23 cellular contexts compared by ENCODE assay signal in genomic region chr20:4571759-4572531, GRCh38.
DNase-seq lines count a peak whose midpoint lies in the region; ATAC-seq, FAIRE-seq and TF ChIP-seq lines count a peak whose summit lies in the region.
"Had no signal": no experiment of that assay in that cellular context is flagged by ENCODE, and none has a peak within 500 bp of the region (broad histone marks: within the 10 kb centered on the region; RNA-seq: fewer than 3 reads in every experiment).

No MANE protein-coding gene starts in this region.

- no peak overlapping the region; the same call in 1 of the 2 replicates for H2BK20ac ChIP-seq in IMR-90 (ENCODE audit: low read depth, low read length)

- peaks cover 5% of the 10 kb centered on the region for H3K4me1 Mint-ChIP-seq in astrocyte (ENCODE audit: low read depth, unreplicated experiment)
- H3K4me1 Mint-ChIP-seq: CD4-positive, alpha-beta memory T cell had no signal

- H3K27ac Mint-ChIP-seq in astrocyte (ENCODE audit: unreplicated experiment): no peak overlapping the region
- H3K27ac Mint-ChIP-seq: CD4-positive, alpha-beta memory T cell had no signal

- H3K4me1 ChIP-seq in IMR-90 (ENCODE audit: control insufficient read depth, insufficient read depth, low read length): peaks cover 2% of the 10 kb centered on the region; the same call in 1 of the 2 replicates
- H3K4me1 ChIP-seq in astrocyte (ENCODE audit: insufficient read depth, low read length): peaks cover 20% of the 10 kb centered on the region
- H3K4me1 ChIP-seq: Peyer's patch had no signal

- H4K20me1 ChIP-seq in IMR-90 (ENCODE audit: insufficient read depth, low read length) (no peaks in the 10 kb centered on the region), astrocyte (ENCODE audit: insufficient read depth, low read length) (no peaks in the 10 kb centered on the region)

- H3K4me2 ChIP-seq in IMR-90 (ENCODE audit: low read depth, low read length) (no peak overlapping the region), astrocyte (ENCODE audit: low read length) (no peak overlapping the region)

- no peak overlapping the region for H2BK5ac ChIP-seq in IMR-90 (ENCODE audit: low read depth, low read length, poor library complexity, severe bottlenecking)

- 77% methylated on average over 2 of the region's 8 CpGs; no CpG with 5 or more reads in 1 of the 2 experiments for WGBS in IMR-90 (ENCODE audit: extremely low coverage in 2 of 2, insufficient read length in 1 of 2), 2 experiments

- no peak overlapping the region for H2AFZ ChIP-seq in IMR-90 (replicated peaks; ENCODE audit: low read length, poor library complexity)
- no peak overlapping the region for H2AFZ ChIP-seq in astrocyte (ENCODE audit: low read depth, low read length)

- no peak overlapping the region for H3K9ac ChIP-seq in IMR-90 (ENCODE audit: low read depth, low read length)
- no peak overlapping the region for H3K9ac ChIP-seq in astrocyte (ENCODE audit: low read length)

- H4K8ac ChIP-seq in IMR-90 (ENCODE audit: low read depth in 2 of 2, low read length in 2 of 2): no peak overlapping the region; a peak in 1 of 4 replicates

- DNase-seq in AG20443 (ENCODE audit: low spot score) (peak; percentile 37), IMR-90 (peak; percentile 39), astrocyte (ENCODE audit: low read depth) (peak; percentile 69), fibroblast of the aortic adventitia (ENCODE audit: low read depth) (peak; percentile 79), NCI-H446 treated with DMSO at 0.1 percent for 48 hours (lab: John Stamatoyannopoulos, UW) (no peak), MV-4-11 (lab: John Stamatoyannopoulos, UW) (no peak)
- DNase-seq: CD4-positive, alpha-beta memory T cell; Karpas-422; MG63; NCI-H1092 treated with DMSO at 0.1 percent for 48 hours; NCI-H146; NCI-H2029 treated with DMSO at 0.1 percent for 48 hours; NCI-H2171 treated with DMSO at 0.1 percent for 48 hours; NCI-H446; NCI-H69; Peyer's patch; Right ventricle myocardium superior; T-helper 1 cell had no signal

- no peak overlapping the region for H3K23ac ChIP-seq in IMR-90 (ENCODE audit: low read depth, low read length)

- H2AK5ac ChIP-seq in IMR-90 (ENCODE audit: low read depth, low read length): no peak overlapping the region

- H2BK120ac ChIP-seq in IMR-90 (ENCODE audit: low read depth, low read length): no peak overlapping the region

- H4K91ac ChIP-seq in IMR-90 (ENCODE audit: insufficient read depth, low read depth, low read length): no peak overlapping the region

- intact Hi-C loops in IMR-90 (cut with micrococcal nuclease): no loop called here

- H3K27me3 Mint-ChIP-seq in astrocyte (ENCODE audit: low read depth, unreplicated experiment): peaks cover 22% of the 10 kb centered on the region

- H3K9me3 ChIP-seq in IMR-90 (ENCODE audit: control insufficient read depth, insufficient read depth, low read length): no peaks in the 10 kb centered on the region
- H3K9me3 ChIP-seq in astrocyte (ENCODE audit: insufficient read depth, low read depth, low read length): no peaks in the 10 kb centered on the region
- H3K9me3 ChIP-seq: MG63, Peyer's patch had no signal

- H3K36me3 Mint-ChIP-seq in astrocyte (ENCODE audit: low read depth, unreplicated experiment): no peaks in the 10 kb centered on the region
- H3K36me3 Mint-ChIP-seq: CD4-positive, alpha-beta memory T cell had no signal

- H3K14ac ChIP-seq in IMR-90 (replicated peaks; ENCODE audit: low read depth, low read length): no peak overlapping the region

- TF ChIP-seq CTCF in IMR-90 (conservative IDR thresholded peaks at IDR 0.05; ENCODE audit: low read depth, low read length) (no peak), astrocyte (IDR thresholded peaks at IDR 0.05; ENCODE audit: insufficient read depth, low read depth, low read length) (no peak), fibroblast of the aortic adventitia (IDR thresholded peaks at IDR 0.05; ENCODE audit: insufficient read depth, low read length) (no peak)

- FAIRE-seq in astrocyte (lab: Jason Lieb, UNC): no peak
- FAIRE-seq: GM12892, GM18507 had no signal

- H3K27me3 ChIP-seq in IMR-90 (ENCODE audit: control insufficient read depth, insufficient read depth, low read length) (no peaks in the 10 kb centered on the region), astrocyte (ENCODE audit: insufficient read depth, low read length) (no peaks in the 10 kb centered on the region)
- H3K27me3 ChIP-seq: MG63, Peyer's patch had no signal

- H3K36me3 ChIP-seq in IMR-90 (ENCODE audit: control insufficient read depth, insufficient read depth, low read length) (no peaks in the 10 kb centered on the region), astrocyte (ENCODE audit: insufficient read depth, low read length) (no peaks in the 10 kb centered on the region)
- H3K36me3 ChIP-seq: MG63, Peyer's patch had no signal

- no peak for ATAC-seq in IMR-90 (ENCODE audit: low read depth)
- ATAC-seq in GM21529 (IDR thresholded peaks at IDR 0.05; ENCODE audit: unreplicated experiment): no peak
- no peak for ATAC-seq in GM21526 (IDR thresholded peaks at IDR 0.05; ENCODE audit: low FRiP score, unreplicated experiment)

- H3K9me3 Mint-ChIP-seq in astrocyte (ENCODE audit: unreplicated experiment): no peaks in the 10 kb centered on the region

- no peak overlapping the region for H3K4me3 Mint-ChIP-seq in astrocyte (ENCODE audit: unreplicated experiment)
- H3K4me3 Mint-ChIP-seq: CD4-positive, alpha-beta memory T cell had no signal

- H3K79me2 ChIP-seq in astrocyte (ENCODE audit: insufficient read depth, low read length): no peaks in the 10 kb centered on the region

- H3K56ac ChIP-seq in IMR-90 (ENCODE audit: extremely low read depth, insufficient read depth, low read length): no peak overlapping the region

- H3K79me1 ChIP-seq in IMR-90 (ENCODE audit: low read depth in 1 of 2, low read length in 2 of 2): no peaks in the 10 kb centered on the region

- no TSS peak for BruUV-seq in IMR-90 (replicated peaks; lab: Mats Ljungman, UMichigan)

- no peaks in the 10 kb centered on the region; the same call in 1 of the 2 replicates for H3K9me1 ChIP-seq in IMR-90 (ENCODE audit: insufficient read depth, low read length)

- peak overlapping the region; percentile 5 for H2AK9ac ChIP-seq in IMR-90 (replicated peaks; ENCODE audit: low read depth, low read length, poor library complexity)

- POLR2A ChIA-PET in IMR-90 (lab: Charles Lee; ENCODE audit: unreplicated experiment): no interaction called here

- in situ Hi-C loops in IMR-90 (cut with MboI; ENCODE audit: low sequenced_read_pairs): no loop called here

- H3K4ac ChIP-seq in IMR-90 (ENCODE audit: low read depth, low read length): no peak overlapping the region

- H2BK15ac ChIP-seq in IMR-90 (ENCODE audit: low read depth, low read length): no peak overlapping the region

- CTCF ChIA-PET in IMR-90 (lab: Yijun Ruan, JAX): interaction anchor here (0.8 kb wide), 1 partner anchor 9 kb away, joined by 3 read pairs; no protein-coding TSS in a partner anchor

- no peak overlapping the region for H3K18ac ChIP-seq in IMR-90 (ENCODE audit: low read depth, low read length)

- dilution Hi-C loops in IMR-90 (cut with HindIII; ENCODE audit: low sequenced_read_pairs, unreplicated experiment): no loop called here

- H3K4me3 ChIP-seq in IMR-90 (ENCODE audit: insufficient read depth, low read depth, low read length) (no peak overlapping the region), astrocyte (ENCODE audit: insufficient read depth, low read depth, low read length) (no peak overlapping the region), fibroblast of the aortic adventitia (ENCODE audit: low read depth, low read length) (no peak overlapping the region)
- H3K4me3 ChIP-seq: MG63, Peyer's patch, SK-N-MC had no signal

- no peak overlapping the region for H4K5ac ChIP-seq in IMR-90 (ENCODE audit: low read depth, low read length)

- H3K27ac ChIP-seq in IMR-90 (ENCODE audit: insufficient read depth, low read length) (no peak overlapping the region), astrocyte (ENCODE audit: low read depth, low read length) (no peak overlapping the region)
- H3K27ac ChIP-seq: Peyer's patch, SK-N-MC had no signal

- TF ChIP-seq POLR2A in IMR-90 (IDR thresholded peaks at IDR 0.05; ENCODE audit: low read depth, low read length): no peak

- TF ChIP-seq RAD21 in IMR-90 (IDR thresholded peaks at IDR 0.05; ENCODE audit: low read length): no peak

TF ChIP-seq in IMR-90, 13 proteins besides CTCF, POLR2A, EP300 and RAD21:
- TF ChIP-seq CEBPB (IDR thresholded peaks at IDR 0.05; ENCODE audit: low read depth, low read length): no peak

Comparison
In these comparisons a context has a peak if more than half of its experiments do, and no peak if none do; other contexts are left out.
1. DNase-seq: peak in AG20443 (single experiment), IMR-90 (single experiment), astrocyte (single experiment) and fibroblast of the aortic adventitia (single experiment); none in NCI-H446 treated with DMSO at 0.1 percent for 48 hours (single experiment) and MV-4-11 (single experiment).